ENCODE assay signal across 25 cellular contexts in the genomic region with DNA sequence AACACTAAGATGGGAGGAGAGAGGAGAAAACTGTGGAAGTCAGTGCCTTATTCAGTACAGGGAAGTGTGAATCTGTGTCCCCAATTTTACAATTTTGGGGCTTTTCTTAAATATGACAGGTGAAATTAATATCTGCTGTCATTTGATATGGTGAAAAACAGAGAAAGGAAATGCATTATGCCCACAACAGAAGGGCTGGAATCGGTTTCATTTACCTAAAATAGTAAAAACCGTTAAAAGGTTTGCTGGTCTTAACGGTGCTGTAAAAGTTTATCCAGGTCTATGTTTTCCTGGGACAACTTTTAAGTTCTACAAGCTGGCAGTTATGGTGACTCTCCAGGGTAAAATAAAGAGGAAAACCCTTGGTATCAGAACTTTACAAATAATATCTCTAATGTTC.
DNase-seq lines count a peak whose midpoint lies in the region; TF ChIP-seq lines count a peak whose summit lies in the region.
"Had no signal": no experiment of that assay in that cellular context is flagged by ENCODE, and none has a peak within 500 bp of the region (broad histone marks: within the 10 kb centered on the region; RNA-seq: fewer than 3 reads in every experiment).

No MANE protein-coding gene starts in this region.

- peaks cover 23 to 78% (median 46%) of the 10 kb centered on the region in 11 experiments for H3K36me3 ChIP-seq in BLaER1 treated with 17β-estradiol and CSF1 and Interleukin-3, amounts not matched to agents 10 nM and 100 nM
- H3K36me3 ChIP-seq in GM06990 (ENCODE audit: control insufficient read depth, insufficient read depth, low read length) (peaks cover 9% of the 10 kb centered on the region), MM.1S (replicated peaks; ENCODE audit: insufficient read depth, low read length) (no peaks in the 10 kb centered on the region), right atrium auricular region (peaks cover 4% of the 10 kb centered on the region)
- H3K36me3 ChIP-seq: gastrocnemius medialis had no signal

- peak overlapping the region; percentile 49 for H3K4me3 Mint-ChIP-seq in activated naive CD8-positive, alpha-beta T cell treated with anti-CD3 and anti-CD28 coated beads for 36 hours
- H3K4me3 Mint-ChIP-seq: effector memory CD8-positive, alpha-beta T cell; GM23338 had no signal

- no peak overlapping the region for H2AFZ ChIP-seq in MM.1S (ENCODE audit: low read length)
- H2AFZ ChIP-seq: GM23338 had no signal

- H3K4me1 Mint-ChIP-seq in activated naive CD8-positive, alpha-beta T cell treated with anti-CD3 and anti-CD28 coated beads for 36 hours: peaks cover 18% of the 10 kb centered on the region
- H3K4me1 Mint-ChIP-seq: GM23338 had no signal

- TF ChIP-seq CTCF in GM06990 (IDR thresholded peaks at IDR 0.05; ENCODE audit: insufficient read depth, low read length, poor library complexity, severe bottlenecking) (no peak), MM.1S (IDR thresholded peaks at IDR 0.05; ENCODE audit: low read length) (no peak), right atrium auricular region (IDR thresholded peaks at IDR 0.05) (no peak)

- no peaks in the 10 kb centered on the region for H3K27me3 ChIP-seq in BLaER1 treated with 17β-estradiol and CSF1 and Interleukin-3, amounts not matched to agents 10 nM and 100 nM
- H3K27me3 ChIP-seq in GM06990 (replicated peaks; ENCODE audit: control insufficient read depth, insufficient read depth, low read length) (no peaks in the 10 kb centered on the region), MM.1S (replicated peaks; ENCODE audit: insufficient read depth, low read length) (no peaks in the 10 kb centered on the region), right atrium auricular region (no peaks in the 10 kb centered on the region)
- H3K27me3 ChIP-seq: body of pancreas, esophagus muscularis mucosa, gastrocnemius medialis had no signal

- H3K79me2 ChIP-seq in MM.1S (ENCODE audit: low read length): no peaks in the 10 kb centered on the region

- no peaks in the 10 kb centered on the region for H3K9me2 ChIP-seq in MM.1S (replicated peaks; ENCODE audit: insufficient read depth, low read length)

- H3K27ac Mint-ChIP-seq in activated naive CD8-positive, alpha-beta T cell treated with anti-CD3 and anti-CD28 coated beads for 36 hours: peak overlapping the region; percentile 16
- H3K27ac Mint-ChIP-seq: GM23338 had no signal

- peak overlapping the region in 8 of 11 experiments; percentile 6 to 59 (median 40); a peak in 14 of 22 replicates for H3K4me2 ChIP-seq in BLaER1 treated with 17β-estradiol and CSF1 and Interleukin-3, amounts not matched to agents 10 nM and 100 nM
- peak overlapping the region; percentile 49 for H3K4me2 ChIP-seq in MM.1S (ENCODE audit: low read depth, low read length)
- H3K4me2 ChIP-seq: GM23338 had no signal

- peaks cover 36 to 69% (median 55%) of the 10 kb centered on the region in 11 experiments for H3K9me3 ChIP-seq in BLaER1 treated with 17β-estradiol and CSF1 and Interleukin-3, amounts not matched to agents 10 nM and 100 nM (replicated peaks in 1 of 11)
- no peaks in the 10 kb centered on the region for H3K9me3 ChIP-seq in MM.1S (replicated peaks; ENCODE audit: insufficient read depth, low read length)
- peaks cover 0 to 3% of the 10 kb centered on the region in 2 donors for H3K9me3 ChIP-seq in right atrium auricular region
- H3K9me3 ChIP-seq: body of pancreas, gastrocnemius medialis had no signal

- no peaks in the 10 kb centered on the region for H3K27me3 Mint-ChIP-seq in activated naive CD8-positive, alpha-beta T cell treated with anti-CD3 and anti-CD28 coated beads for 36 hours
- H3K27me3 Mint-ChIP-seq: effector memory CD8-positive, alpha-beta T cell had no signal

- peaks cover 71% of the 10 kb centered on the region for H3K36me3 Mint-ChIP-seq in activated naive CD8-positive, alpha-beta T cell treated with anti-CD3 and anti-CD28 coated beads for 36 hours

- H3K4me3 ChIP-seq in BLaER1 treated with 17β-estradiol and CSF1 and Interleukin-3, amounts not matched to agents 10 nM and 100 nM: no peak overlapping the region
- no peak overlapping the region for H3K4me3 ChIP-seq in GM06990 (replicated peaks; ENCODE audit: low read depth, low read length)
- no peak overlapping the region; the same call in 1 of the 2 replicates for H3K4me3 ChIP-seq in MM.1S (ENCODE audit: low read length)
- H3K4me3 ChIP-seq in right atrium auricular region: no peak overlapping the region
- H3K4me3 ChIP-seq: body of pancreas, esophagus muscularis mucosa, gastrocnemius medialis, GM23338, mucosa of descending colon had no signal

- H3K9ac ChIP-seq in BLaER1 treated with 17β-estradiol and CSF1 and Interleukin-3, amounts not matched to agents 10 nM and 100 nM: no peak overlapping the region
- H3K9ac ChIP-seq in MM.1S (ENCODE audit: low read length): peak overlapping the region; percentile 29; the same call in 1 of the 2 replicates

- H3K27ac ChIP-seq in BLaER1 treated with 17β-estradiol and CSF1 and Interleukin-3, amounts not matched to agents 10 nM and 100 nM: peak overlapping the region in 1 of 11 experiments; percentile 29; a peak in 1 of 22 replicates
- peak overlapping the region; percentile 79; the same call in 1 of the 2 replicates for H3K27ac ChIP-seq in MM.1S (ENCODE audit: low read length)
- no peak overlapping the region for H3K27ac ChIP-seq in right atrium auricular region
- H3K27ac ChIP-seq: body of pancreas, esophagus muscularis mucosa, gastrocnemius medialis had no signal

- peaks cover 0 to 18% (median 13%) of the 10 kb centered on the region in 10 experiments; a peak in 14 of 20 replicates for H3K4me1 ChIP-seq in BLaER1 treated with 17β-estradiol and CSF1 and Interleukin-3, amounts not matched to agents 10 nM and 100 nM
- H3K4me1 ChIP-seq in MM.1S (ENCODE audit: low read length) (peaks cover 34% of the 10 kb centered on the region), right atrium auricular region (no peaks in the 10 kb centered on the region)
- H3K4me1 ChIP-seq: body of pancreas, esophagus muscularis mucosa, gastrocnemius medialis had no signal

- H4K20me1 ChIP-seq in BLaER1 treated with 17β-estradiol and CSF1 and Interleukin-3, amounts not matched to agents 10 nM and 100 nM: no peaks in the 10 kb centered on the region
- no peaks in the 10 kb centered on the region for H4K20me1 ChIP-seq in MM.1S (ENCODE audit: insufficient read depth, low read length)

- peak; percentile 22 for DNase-seq in GM06990 (ENCODE audit: extremely low read depth, insufficient read length)
- DNase-seq in MM.1S: peak; percentile 73
- DNase-seq in activated naive CD8-positive, alpha-beta T cell treated with anti-CD3 and anti-CD28 coated beads for 36 hours: no peak
- DNase-seq in NCI-H1417 treated with DMSO at 0.1 percent for 48 hours (lab: John Stamatoyannopoulos, UW): no peak
- no peak for DNase-seq in right atrium auricular region (ENCODE audit: low spot score)
- DNase-seq in cerebellar nuclear complex (lab: John Stamatoyannopoulos, UW): no peak
- DNase-seq: body of pancreas; DMS79; effector memory CD8-positive, alpha-beta T cell; gastrocnemius medialis; hypothalamus; Karpas-422; left ventricle myocardium superior; mucosa of descending colon; NCI-H1048; NCI-H2029; NCI-H226; NCI-H748 treated with DMSO at 0.1 percent for 48 hours; OCI-M1; SHP77 treated with DMSO at 0.1 percent for 48 hours; stimulated activated CD8-positive, alpha-beta memory T cell treated with anti-CD3 and anti-CD28 coated beads, Interleukin-4, amount 100 ng/mL, for 48 hours; substantia nigra had no signal

- peaks cover 14% of the 10 kb centered on the region; the same call in 1 of the 2 replicates for H3F3A ChIP-seq in MM.1S (ENCODE audit: insufficient read depth, low read length)

- H3K9me3 Mint-ChIP-seq in activated naive CD8-positive, alpha-beta T cell treated with anti-CD3 and anti-CD28 coated beads for 36 hours: peaks cover 21% of the 10 kb centered on the region

Comparison
In these comparisons a context has a peak if more than half of its experiments do, and no peak if none do; other contexts are left out.
1. DNase-seq: peak in GM06990 (single experiment) and MM.1S (single experiment); none in activated naive CD8-positive, alpha-beta T cell treated with anti-CD3 and anti-CD28 coated beads for 36 hours (single experiment), NCI-H1417 treated with DMSO at 0.1 percent for 48 hours (single experiment), right atrium auricular region (single experiment) and cerebellar nuclear complex (0 of 2).